2 cellular contexts compared by ENCODE assay signal in genomic region chr7:16571941-16572340, GRCh38.
TF ChIP-seq lines count a peak whose summit lies in the region.

No MANE protein-coding gene starts in this region.

TF ChIP-seq in GM23338, 12 proteins besides CTCF, POLR2A, EP300 and RAD21:
- TF ChIP-seq NANOG (IDR thresholded peaks at IDR 0.05; ENCODE audit: borderline replicate concordance): no peak
- no peak for TF ChIP-seq ETS1 (IDR thresholded peaks at IDR 0.05)
- no peak for TF ChIP-seq POLR2AphosphoS5 (IDR thresholded peaks at IDR 0.05; ENCODE audit: low read depth)
- TF ChIP-seq EZH2phosphoT487 (IDR thresholded peaks at IDR 0.05; ENCODE audit: unreplicated experiment): no peak
- TF ChIP-seq STAT1 (IDR thresholded peaks at IDR 0.05; ENCODE audit: unreplicated experiment): no peak
- TF ChIP-seq EZH2 (IDR thresholded peaks at IDR 0.05; ENCODE audit: low read depth, unreplicated experiment): no peak
- no peak for TF ChIP-seq CREB1 (CRISPR knock-in tag; IDR thresholded peaks at IDR 0.05; ENCODE audit: low read depth)
- no peak for TF ChIP-seq ZNF462 (CRISPR knock-in tag; IDR thresholded peaks at IDR 0.05)
- TF ChIP-seq ZNF114 (CRISPR knock-in tag; IDR thresholded peaks at IDR 0.05): no peak
- TF ChIP-seq REST (IDR thresholded peaks at IDR 0.05; ENCODE audit: unreplicated experiment): no peak

TF ChIP-seq in K562, 482 proteins besides CTCF, POLR2A, EP300 and RAD21:
- TF ChIP-seq CTCFL (IDR thresholded peaks at IDR 0.05; ENCODE audit: borderline replicate concordance, insufficient read depth, low read depth, low read length, poor library complexity, severe bottlenecking) (no peak), SPI1 (IDR thresholded peaks at IDR 0.05; ENCODE audit: borderline replicate concordance, low read depth, low read length) (0 out of 2 replicates have a peak, but pooled peaks have one; percentile 9)
